In genomic region chr17:35716897-35717839, GRCh38 we compare ENCODE assay signal across 14 cellular contexts. TPM values are rescaled to one million over a fixed set of nuclear protein-coding genes. Genes with fewer than 3 reads are reported as not detected.
A peak's percentile ranks its signal among the peaks of the same experiment; 100 is the strongest.
DNase-seq lines count a peak whose midpoint lies in the region; ATAC-seq and TF ChIP-seq lines count a peak whose summit lies in the region.
"Had no signal": no experiment of that assay in that cellular context is flagged by ENCODE, and none has a peak within 500 bp of the region (broad histone marks: within the 10 kb centered on the region; RNA-seq: fewer than 3 reads in every experiment).

No MANE protein-coding gene starts in this region.

- H3K27me3 ChIP-seq in body of pancreas (no peaks in the 10 kb centered on the region), heart right ventricle (no peaks in the 10 kb centered on the region), prostate gland (replicated peaks; ENCODE audit: insufficient read depth) (no peaks in the 10 kb centered on the region)

- ATAC-seq in body of pancreas (peak; percentile 78), heart right ventricle (peak in 4 of 8 donors; percentile 32 to 80 (median 69)), HG02885 (IDR thresholded peaks at IDR 0.05; ENCODE audit: poor library complexity, unreplicated experiment) (no peak), GM21737 (IDR thresholded peaks at IDR 0.05; ENCODE audit: unreplicated experiment) (no peak)
- ATAC-seq: A549; HCT116; stimulated activated naive CD8-positive, alpha-beta T cell treated with anti-CD3 and anti-CD28 coated beads, Interleukin-15, amount 100 ng/mL, for 72 hours had no signal

- peak; percentile 26 to 67 (median 50) for DNase-seq in body of pancreas
- no peak for DNase-seq in heart right ventricle
- peak; percentile 76 for DNase-seq in prostate gland (ENCODE audit: low spot score)
- DNase-seq in activated naive CD4-positive, alpha-beta T cell treated with anti-CD3 and anti-CD28 coated beads, Interleukin-2, amount 50 U/mL, for 16 hours, result no peak
- no peak for DNase-seq in GM19238 (ENCODE audit: insufficient read length, low spot score)
- DNase-seq: activated effector memory CD4-positive, alpha-beta T cell treated with anti-CD3 and anti-CD28 coated beads, Interleukin-2, amount 50 U/mL, for 16 hours; NCI-H2081; stimulated activated naive CD8-positive, alpha-beta T cell treated with anti-CD3 and anti-CD28 coated beads, Interleukin-15, amount 100 ng/mL, for 72 hours had no signal

- TF ChIP-seq POLR2A in body of pancreas (IDR thresholded peaks at IDR 0.05) (no peak), prostate gland (IDR thresholded peaks at IDR 0.05) (no peak)

- no peaks in the 10 kb centered on the region for H3K9me3 ChIP-seq in body of pancreas
- H3K9me3 ChIP-seq in heart right ventricle, result no peaks in the 10 kb centered on the region
- no peaks in the 10 kb centered on the region for H3K9me3 ChIP-seq in prostate gland
- H3K9me3 ChIP-seq: A549 had no signal

- intact Hi-C loops in body of pancreas (cut with DNase I) (no loop called here), heart right ventricle (cut with DNase I) (no loop called here), prostate gland (cut with DNase I) (no loop called here)

- 0 out of 2 replicates have a peak overlapping the region, but pooled peaks have one; percentile 2 for H3K27ac ChIP-seq in 22Rv1
- peak overlapping the region; percentile 57 to 71 (median 65) for H3K27ac ChIP-seq in body of pancreas
- H3K27ac ChIP-seq in heart right ventricle, result peak overlapping the region; percentile 26 to 85 (median 43)
- peak overlapping the region; percentile 55 to 77 for H3K27ac ChIP-seq in prostate gland
- H3K27ac ChIP-seq: A549 had no signal

- H3K4me3 ChIP-seq in body of pancreas (no peak overlapping the region), heart right ventricle (no peak overlapping the region), prostate gland (no peak overlapping the region)
- H3K4me3 ChIP-seq: A549 had no signal

- no peak for TF ChIP-seq CTCF in 22Rv1 (IDR thresholded peaks at IDR 0.05)
- TF ChIP-seq CTCF in body of pancreas (IDR thresholded peaks at IDR 0.05), result no peak
- TF ChIP-seq CTCF in heart right ventricle (IDR thresholded peaks at IDR 0.05), result no peak
- no peak for TF ChIP-seq CTCF in prostate gland (IDR thresholded peaks at IDR 0.05)

- H3K4me1 ChIP-seq in body of pancreas (peaks cover 34% of the 10 kb centered on the region), heart right ventricle (peaks cover 9 to 55% (median 36%) of the 10 kb centered on the region in 9 donors), prostate gland (replicated peaks) (peaks cover 3% of the 10 kb centered on the region)
- H3K4me1 ChIP-seq: A549 had no signal

- WGBS in body of pancreas, 2 donors, result 52 to 53% methylated on average over 5 of the region's 5 CpGs
- WGBS in heart right ventricle, 2 donors, result 51 to 64% methylated on average over 5 of the region's 5 CpGs
- WGBS in prostate gland, result 25% methylated on average over 5 of the region's 5 CpGs

- H3K36me3 ChIP-seq in body of pancreas (replicated peaks in 1 of 2; ENCODE audit: insufficient read depth in 1 of 2, low read depth in 2 of 2) (no peaks in the 10 kb centered on the region), heart right ventricle (peaks cover 0 to 95% (median 11%) of the 10 kb centered on the region in 9 donors), prostate gland (no peaks in the 10 kb centered on the region)

RNA-seq across cellular contexts. Expression of gene RASL10B, which starts 14.3 kb away (rescaled TPM):
- total RNA-seq in body of pancreas, result 10 to 100 TPM in 1 of 2 donors, 1 to 10 TPM in 1; 8.8 to 17.8 TPM
- 10 to 100 TPM in 9 of 10 donors, 1 to 10 TPM in 1; 9.0 to 26.2 (median 11.9) TPM for total RNA-seq in heart right ventricle
- 1 to 10 TPM; 3.9 to 6.9 TPM for polyA plus RNA-seq in heart right ventricle
- total RNA-seq in prostate gland, result 1 to 10 TPM; 5.4 to 7.2 TPM

RNA-seq across cellular contexts. Expression of gene GAS2L2, which starts 35.9 kb away (rescaled TPM):
- total RNA-seq in body of pancreas (not detected), heart right ventricle (under 1 TPM in 6 of 10 donors, not detected in 4; 0.09 to 0.89 (median 0.14) TPM), prostate gland (not detected)
- polyA plus RNA-seq in heart right ventricle, result under 1 TPM; 0.03 to 0.15 TPM
- total RNA-seq: epithelial cell of proximal tubule had no signal

RNA-seq across cellular contexts. Expression of gene C17orf50, which starts 43.5 kb away (rescaled TPM):
- not detected for total RNA-seq in body of pancreas
- not detected for total RNA-seq in heart right ventricle
- not detected for polyA plus RNA-seq in heart right ventricle
- 10 to 100 TPM in 1 of 2 donors, not detected in 1; 15.8 TPM for total RNA-seq in prostate gland

Comparison
In these comparisons a context has a peak if more than half of its experiments do, and no peak if none do; other contexts are left out.
1. H3K27ac ChIP-seq: peak in every context shown above with its lines; median percentile 66 in prostate gland; 65 in body of pancreas; 43 in heart right ventricle; 2 in 22Rv1.
2. DNase-seq: peak in body of pancreas (4 of 4) and prostate gland (single experiment); none in heart right ventricle (0 of 2), activated naive CD4-positive, alpha-beta T cell treated with anti-CD3 and anti-CD28 coated beads, Interleukin-2, amount 50 U/mL, for 16 hours (single experiment) and GM19238 (single experiment).